7 cellular contexts compared by ENCODE assay signal in genomic region chr9:89743576-89744254, GRCh38.
DNase-seq lines count a peak whose midpoint lies in the region; ATAC-seq, FAIRE-seq and TF ChIP-seq lines count a peak whose summit lies in the region.

No MANE protein-coding gene starts in this region.

- POLR2A ChIA-PET in activated CD4-positive, alpha-beta memory T cell treated with anti-CD3 and anti-CD28 coated beads for 36 hours (lab: Charles Lee): interaction anchor here (0.9 kb wide), 1 partner anchor 42 kb away, joined by 3 read pairs; no protein-coding TSS in a partner anchor

- H3K27me3 Mint-ChIP-seq in activated CD4-positive, alpha-beta memory T cell treated with anti-CD3 and anti-CD28 coated beads for 36 hours: no peaks in the 10 kb centered on the region
- peaks cover 0 to 8% of the 10 kb centered on the region in 2 donors for H3K27me3 Mint-ChIP-seq in natural killer cell treated with Interleukin-12 subunit alpha and Interleukin-12 subunit beta and Interleukin-15 and Interleukin-18, amount 100 ng/mL, for 72 hours

- CTCF ChIA-PET in activated CD4-positive, alpha-beta memory T cell treated with anti-CD3 and anti-CD28 coated beads for 36 hours (lab: Charles Lee): interaction anchor here (0.8 to 2.4 kb wide), 7 partner anchors 10 to 146 kb away, joined by 3 to 19 read pairs (median 4); no protein-coding TSS in a partner anchor

- DNase-seq in activated CD4-positive, alpha-beta memory T cell treated with anti-CD3 and anti-CD28 coated beads for 36 hours: peak; percentile 65
- DNase-seq in natural killer cell treated with Interleukin-12 subunit alpha and Interleukin-12 subunit beta and Interleukin-15 and Interleukin-18, amount 100 ng/mL, for 72 hours (ENCODE audit: low spot score): peak; percentile 86
- DNase-seq in omental fat pad (ENCODE audit: low spot score): no peak
- DNase-seq in COLO668 (lab: John Stamatoyannopoulos, UW; ENCODE audit: unreplicated experiment): no peak
- no peak for DNase-seq in urothelium cell line (ENCODE audit: low spot score)

- H3K4me1 Mint-ChIP-seq in activated CD4-positive, alpha-beta memory T cell treated with anti-CD3 and anti-CD28 coated beads for 36 hours (ENCODE audit: low read depth): peaks cover 78% of the 10 kb centered on the region
- peaks cover 53 to 62% of the 10 kb centered on the region in 2 donors for H3K4me1 Mint-ChIP-seq in natural killer cell treated with Interleukin-12 subunit alpha and Interleukin-12 subunit beta and Interleukin-15 and Interleukin-18, amount 100 ng/mL, for 72 hours (ENCODE audit: low read depth in 2 of 2)

- H3K36me3 Mint-ChIP-seq in activated CD4-positive, alpha-beta memory T cell treated with anti-CD3 and anti-CD28 coated beads for 36 hours: no peaks in the 10 kb centered on the region
- no peaks in the 10 kb centered on the region for H3K36me3 Mint-ChIP-seq in natural killer cell treated with Interleukin-12 subunit alpha and Interleukin-12 subunit beta and Interleukin-15 and Interleukin-18, amount 100 ng/mL, for 72 hours

- no peak for TF ChIP-seq CTCF in omental fat pad (IDR thresholded peaks at IDR 0.05)

- intact Hi-C loops in activated CD4-positive, alpha-beta memory T cell treated with anti-CD3 and anti-CD28 coated beads for 36 hours (cut with micrococcal nuclease): loop anchor here (10.0 kb wide), 1 partner anchor 361 kb away; no protein-coding TSS in a partner anchor

- FAIRE-seq in urothelium cell line (lab: Jason Lieb, UNC): no peak

- H3K9me3 Mint-ChIP-seq in activated CD4-positive, alpha-beta memory T cell treated with anti-CD3 and anti-CD28 coated beads for 36 hours: peaks cover 4% of the 10 kb centered on the region
- no peaks in the 10 kb centered on the region for H3K9me3 Mint-ChIP-seq in natural killer cell treated with Interleukin-12 subunit alpha and Interleukin-12 subunit beta and Interleukin-15 and Interleukin-18, amount 100 ng/mL, for 72 hours

- ATAC-seq in GM19395 (IDR thresholded peaks at IDR 0.05; ENCODE audit: unreplicated experiment) (peak; percentile 73), HG03108 (IDR thresholded peaks at IDR 0.05; ENCODE audit: unreplicated experiment) (peak; percentile 42), omental fat pad (ENCODE audit: low FRiP score) (no peak)
- ATAC-seq in natural killer cell treated with Interleukin-12 subunit alpha and Interleukin-12 subunit beta and Interleukin-15 and Interleukin-18, amount 100 ng/mL, for 72 hours: peak; percentile 87 to 93

- H3K4me3 Mint-ChIP-seq in activated CD4-positive, alpha-beta memory T cell treated with anti-CD3 and anti-CD28 coated beads for 36 hours: no peak overlapping the region
- H3K4me3 Mint-ChIP-seq in natural killer cell treated with Interleukin-12 subunit alpha and Interleukin-12 subunit beta and Interleukin-15 and Interleukin-18, amount 100 ng/mL, for 72 hours: peak overlapping the region; percentile 58

- peak overlapping the region; percentile 64 for H3K27ac Mint-ChIP-seq in activated CD4-positive, alpha-beta memory T cell treated with anti-CD3 and anti-CD28 coated beads for 36 hours
- H3K27ac Mint-ChIP-seq in natural killer cell treated with Interleukin-12 subunit alpha and Interleukin-12 subunit beta and Interleukin-15 and Interleukin-18, amount 100 ng/mL, for 72 hours: peak overlapping the region; percentile 77 to 91

Comparison
In these comparisons a context has a peak if more than half of its experiments do, and no peak if none do; other contexts are left out.
1. DNase-seq: peak in activated CD4-positive, alpha-beta memory T cell treated with anti-CD3 and anti-CD28 coated beads for 36 hours (single experiment) and natural killer cell treated with Interleukin-12 subunit alpha and Interleukin-12 subunit beta and Interleukin-15 and Interleukin-18, amount 100 ng/mL, for 72 hours (single experiment); none in omental fat pad (single experiment), COLO668 (single experiment) and urothelium cell line (single experiment).